In genomic region chrX:3713937-3714434, GRCh38 we compare ENCODE assay signal across 1 cellular context.
TF ChIP-seq lines count a peak whose summit lies in the region.

No MANE protein-coding gene starts in this region.

TF ChIP-seq in GM12878, 131 proteins besides CTCF, POLR2A, EP300 and RAD21 (continued from another document):
- TF ChIP-seq USF2 (IDR thresholded peaks at IDR 0.05; ENCODE audit: borderline replicate concordance, low read depth, low read length) (no peak), RELA (IDR thresholded peaks at IDR 0.05; ENCODE audit: borderline replicate concordance, partially characterized antibody) (no peak), TCF3 (IDR thresholded peaks at IDR 0.05; ENCODE audit: borderline replicate concordance, insufficient read depth, low read depth, low read length) (no peak), EED (IDR thresholded peaks at IDR 0.05; ENCODE audit: low read depth) (no peak), CEBPB (IDR thresholded peaks at IDR 0.05; ENCODE audit: borderline replicate concordance in 1 of 2, low read depth in 2 of 2, low read length in 2 of 2) (no peak), BMI1 (IDR thresholded peaks at IDR 0.05; ENCODE audit: borderline replicate concordance) (no peak), MXI1 (IDR thresholded peaks at IDR 0.05; ENCODE audit: low read depth, low read length) (no peak), CHD1 (IDR thresholded peaks at IDR 0.05; ENCODE audit: low read depth, low read length) (no peak), NR2C2 (IDR thresholded peaks at IDR 0.05; ENCODE audit: borderline replicate concordance, control insufficient read depth, insufficient read length, low read depth) (no peak), NBN (IDR thresholded peaks at IDR 0.05) (no peak), RBBP5 (conservative IDR thresholded peaks at IDR 0.05) (no peak)
- TF ChIP-seq, protein P1, sequence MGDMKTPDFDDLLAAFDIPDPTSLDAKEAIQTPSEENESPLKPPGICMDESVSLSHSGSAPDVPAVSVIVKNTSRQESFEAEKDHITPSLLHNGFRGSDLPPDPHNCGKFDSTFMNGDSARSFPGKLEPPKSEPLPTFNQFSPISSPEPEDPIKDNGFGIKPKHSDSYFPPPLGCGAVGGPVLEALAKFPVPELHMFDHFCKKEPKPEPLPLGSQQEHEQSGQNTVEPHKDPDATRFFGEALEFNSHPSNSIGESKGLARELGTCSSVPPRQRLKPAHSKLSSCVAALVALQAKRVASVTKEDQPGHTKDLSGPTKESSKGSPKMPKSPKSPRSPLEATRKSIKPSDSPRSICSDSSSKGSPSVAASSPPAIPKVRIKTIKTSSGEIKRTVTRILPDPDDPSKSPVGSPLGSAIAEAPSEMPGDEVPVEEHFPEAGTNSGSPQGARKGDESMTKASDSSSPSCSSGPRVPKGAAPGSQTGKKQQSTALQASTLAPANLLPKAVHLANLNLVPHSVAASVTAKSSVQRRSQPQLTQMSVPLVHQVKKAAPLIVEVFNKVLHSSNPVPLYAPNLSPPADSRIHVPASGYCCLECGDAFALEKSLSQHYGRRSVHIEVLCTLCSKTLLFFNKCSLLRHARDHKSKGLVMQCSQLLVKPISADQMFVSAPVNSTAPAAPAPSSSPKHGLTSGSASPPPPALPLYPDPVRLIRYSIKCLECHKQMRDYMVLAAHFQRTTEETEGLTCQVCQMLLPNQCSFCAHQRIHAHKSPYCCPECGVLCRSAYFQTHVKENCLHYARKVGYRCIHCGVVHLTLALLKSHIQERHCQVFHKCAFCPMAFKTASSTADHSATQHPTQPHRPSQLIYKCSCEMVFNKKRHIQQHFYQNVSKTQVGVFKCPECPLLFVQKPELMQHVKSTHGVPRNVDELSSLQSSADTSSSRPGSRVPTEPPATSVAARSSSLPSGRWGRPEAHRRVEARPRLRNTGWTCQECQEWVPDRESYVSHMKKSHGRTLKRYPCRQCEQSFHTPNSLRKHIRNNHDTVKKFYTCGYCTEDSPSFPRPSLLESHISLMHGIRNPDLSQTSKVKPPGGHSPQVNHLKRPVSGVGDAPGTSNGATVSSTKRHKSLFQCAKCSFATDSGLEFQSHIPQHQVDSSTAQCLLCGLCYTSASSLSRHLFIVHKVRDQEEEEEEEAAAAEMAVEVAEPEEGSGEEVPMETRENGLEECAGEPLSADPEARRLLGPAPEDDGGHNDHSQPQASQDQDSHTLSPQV (IDR thresholded peaks at IDR 0.05), result no peak
- TF ChIP-seq, protein P2, sequence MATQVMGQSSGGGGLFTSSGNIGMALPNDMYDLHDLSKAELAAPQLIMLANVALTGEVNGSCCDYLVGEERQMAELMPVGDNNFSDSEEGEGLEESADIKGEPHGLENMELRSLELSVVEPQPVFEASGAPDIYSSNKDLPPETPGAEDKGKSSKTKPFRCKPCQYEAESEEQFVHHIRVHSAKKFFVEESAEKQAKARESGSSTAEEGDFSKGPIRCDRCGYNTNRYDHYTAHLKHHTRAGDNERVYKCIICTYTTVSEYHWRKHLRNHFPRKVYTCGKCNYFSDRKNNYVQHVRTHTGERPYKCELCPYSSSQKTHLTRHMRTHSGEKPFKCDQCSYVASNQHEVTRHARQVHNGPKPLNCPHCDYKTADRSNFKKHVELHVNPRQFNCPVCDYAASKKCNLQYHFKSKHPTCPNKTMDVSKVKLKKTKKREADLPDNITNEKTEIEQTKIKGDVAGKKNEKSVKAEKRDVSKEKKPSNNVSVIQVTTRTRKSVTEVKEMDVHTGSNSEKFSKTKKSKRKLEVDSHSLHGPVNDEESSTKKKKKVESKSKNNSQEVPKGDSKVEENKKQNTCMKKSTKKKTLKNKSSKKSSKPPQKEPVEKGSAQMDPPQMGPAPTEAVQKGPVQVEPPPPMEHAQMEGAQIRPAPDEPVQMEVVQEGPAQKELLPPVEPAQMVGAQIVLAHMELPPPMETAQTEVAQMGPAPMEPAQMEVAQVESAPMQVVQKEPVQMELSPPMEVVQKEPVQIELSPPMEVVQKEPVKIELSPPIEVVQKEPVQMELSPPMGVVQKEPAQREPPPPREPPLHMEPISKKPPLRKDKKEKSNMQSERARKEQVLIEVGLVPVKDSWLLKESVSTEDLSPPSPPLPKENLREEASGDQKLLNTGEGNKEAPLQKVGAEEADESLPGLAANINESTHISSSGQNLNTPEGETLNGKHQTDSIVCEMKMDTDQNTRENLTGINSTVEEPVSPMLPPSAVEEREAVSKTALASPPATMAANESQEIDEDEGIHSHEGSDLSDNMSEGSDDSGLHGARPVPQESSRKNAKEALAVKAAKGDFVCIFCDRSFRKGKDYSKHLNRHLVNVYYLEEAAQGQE (IDR thresholded peaks at IDR 0.05; ENCODE audit: low read depth, low read length), result no peak
- TF ChIP-seq, protein P3, sequence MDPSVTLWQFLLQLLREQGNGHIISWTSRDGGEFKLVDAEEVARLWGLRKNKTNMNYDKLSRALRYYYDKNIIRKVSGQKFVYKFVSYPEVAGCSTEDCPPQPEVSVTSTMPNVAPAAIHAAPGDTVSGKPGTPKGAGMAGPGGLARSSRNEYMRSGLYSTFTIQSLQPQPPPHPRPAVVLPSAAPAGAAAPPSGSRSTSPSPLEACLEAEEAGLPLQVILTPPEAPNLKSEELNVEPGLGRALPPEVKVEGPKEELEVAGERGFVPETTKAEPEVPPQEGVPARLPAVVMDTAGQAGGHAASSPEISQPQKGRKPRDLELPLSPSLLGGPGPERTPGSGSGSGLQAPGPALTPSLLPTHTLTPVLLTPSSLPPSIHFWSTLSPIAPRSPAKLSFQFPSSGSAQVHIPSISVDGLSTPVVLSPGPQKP (IDR thresholded peaks at IDR 0.05; ENCODE audit: low read depth, low read length), result no peak
TF ChIP-seq in GM12878: peak in this region for 0.
